In genomic region chr5:134525687-134526482, GRCh38 we compare ENCODE assay signal across 8 cellular contexts. TPM values are rescaled to one million over a fixed set of nuclear protein-coding genes. Genes with fewer than 3 reads are reported as not detected.
A peak's percentile ranks its signal among the peaks of the same experiment; 100 is the strongest.
DNase-seq lines count a peak whose midpoint lies in the region; TF ChIP-seq lines count a peak whose summit lies in the region.

No MANE protein-coding gene starts in this region.

- H3K27me3 ChIP-seq in HUES64 (ENCODE audit: insufficient read depth, low read length) = peaks cover 7% of the 10 kb centered on the region; the same call in 1 of the 2 replicates

- H3K27ac ChIP-seq in HUES64 (ENCODE audit: low read depth, low read length) = peak overlapping the region; percentile 98

- no peaks in the 10 kb centered on the region for H3K36me3 ChIP-seq in HUES64 (ENCODE audit: insufficient read depth, low read length)

- DNase-seq in SKM-1 treated with dmso at 0.1 percent for 144 hours (lab: John Stamatoyannopoulos, UW; ENCODE audit: unreplicated experiment) (peak; percentile 69), SKM-1 (lab: John Stamatoyannopoulos, UW; ENCODE audit: unreplicated experiment) (no peak), RKO (ENCODE audit: low spot score) (peak; percentile 85), fibroblast of villous mesenchyme (ENCODE audit: low read depth) (peak; percentile 83), superior temporal gyrus (ENCODE audit: extremely low spot score) (peak; percentile 80)
- peak in 3 of 4 experiments; percentile 54 to 62 (median 60) for DNase-seq in activated naive CD4-positive, alpha-beta T cell (lab: John Stamatoyannopoulos, UW)

- H3K4me1 Mint-ChIP-seq in nephron = peaks cover 39% of the 10 kb centered on the region

- no peaks in the 10 kb centered on the region for H3K9me3 ChIP-seq in HUES64 (ENCODE audit: insufficient read depth, low read depth, low read length)

- peak overlapping the region; percentile 95 to 99 (median 96) for H3K27ac Mint-ChIP-seq in nephron

- H3K36me3 Mint-ChIP-seq in nephron (ENCODE audit: low read depth) = no peaks in the 10 kb centered on the region

- TF ChIP-seq CTCF in fibroblast of villous mesenchyme (IDR thresholded peaks at IDR 0.05; ENCODE audit: insufficient read depth, low read depth, low read length) (no peak), nephron (IDR thresholded peaks at IDR 0.05; ENCODE audit: unreplicated experiment in 3 of 3) (no peak)

- peaks cover 44% of the 10 kb centered on the region for H3K27me3 Mint-ChIP-seq in nephron (ENCODE audit: low read depth)

- H3K4me3 Mint-ChIP-seq in nephron = peak overlapping the region; percentile 91 to 98 (median 97)

- WGBS in HUES64 = under 1% methylated on average over 84 of the region's 84 CpGs

- peak overlapping the region; percentile 88 for H3K4me3 ChIP-seq in HUES64 (ENCODE audit: low read length)
- H3K4me3 ChIP-seq in fibroblast of villous mesenchyme (ENCODE audit: low read depth, low read length) = peak overlapping the region; percentile 86

- H3K9ac ChIP-seq in HUES64 (ENCODE audit: low read depth, low read length) = peak overlapping the region; percentile 83

- peaks cover 38% of the 10 kb centered on the region for H3K4me1 ChIP-seq in HUES64 (ENCODE audit: insufficient read depth, low read length)

- no peaks in the 10 kb centered on the region for H3K9me3 Mint-ChIP-seq in nephron

RNA-seq across cellular contexts. Expression of gene JADE2, which starts 0.4 kb away (rescaled TPM):
- polyA plus RNA-seq in HUES64 (2013, experiment 1 of 2) = 24.0 TPM
- 19.8 TPM for polyA plus RNA-seq in HUES64 (2013, experiment 2 of 2)
- total RNA-seq in fibroblast of villous mesenchyme = 29.3 and 35.4 TPM in 2 replicates
